Comparison of ENCODE assay signal across 18 cellular contexts in genomic region chr2:55088400-55088799, GRCh38. TPM values are rescaled to one million over a fixed set of nuclear protein-coding genes. Genes with fewer than 3 reads are reported as not detected.
A peak's percentile ranks its signal among the peaks of the same experiment; 100 is the strongest.
DNase-seq lines count a peak whose midpoint lies in the region; ATAC-seq and TF ChIP-seq lines count a peak whose summit lies in the region.
"Had no signal": no experiment of that assay in that cellular context is flagged by ENCODE, and none has a peak within 500 bp of the region (broad histone marks: within the 10 kb centered on the region; RNA-seq: fewer than 3 reads in every experiment).

No MANE protein-coding gene starts in this region.

- peak; percentile 23; the same call in 2 of the 3 replicates for ATAC-seq in SK-N-SH treated with all-trans-retinoic acid at 6 μM for 48 hours
- ATAC-seq: A549 had no signal

- H3K4me3 ChIP-seq in choroid plexus epithelial cell (ENCODE audit: low read depth, low read length) (no peak overlapping the region), fibroblast of the aortic adventitia (ENCODE audit: low read depth, low read length) (no peak overlapping the region)
- H3K4me3 ChIP-seq: A549 had no signal

- TF ChIP-seq CTCF in choroid plexus epithelial cell (conservative IDR thresholded peaks at IDR 0.05; ENCODE audit: low read depth, low read length) = no peak
- no peak for TF ChIP-seq CTCF in fibroblast of the aortic adventitia (IDR thresholded peaks at IDR 0.05; ENCODE audit: insufficient read depth, low read length)

- DNase-seq in EL (peak; percentile 38), choroid plexus epithelial cell (ENCODE audit: low read depth) (peak; percentile 63), fibroblast of the aortic adventitia (ENCODE audit: low read depth) (peak; percentile 78), GM19238 (ENCODE audit: insufficient read length, low spot score) (no peak), SK-N-DZ (ENCODE audit: low spot score) (no peak), NCI-H146 treated with DMSO at 0.1 percent for 48 hours (lab: John Stamatoyannopoulos, UW; ENCODE audit: unreplicated experiment) (no peak)
- DNase-seq in stimulated activated CD4-positive, alpha-beta T cell treated with anti-CD3 and anti-CD28 coated beads, Interleukin-4, amount 100 ng/mL, for 4 hours = no peak
- DNase-seq: DMS79; NCI-H1092 treated with DMSO at 0.1 percent for 48 hours; NCI-H146; NCI-H2029 treated with DMSO at 0.1 percent for 48 hours; NCI-H345; NCI-H524; NCI-H774; NK-92 treated with Interleukin-12 subunit alpha and Interleukin-12 subunit beta, amount 100 ng/mL, for 24 hours; SIG-M5 had no signal

TF ChIP-seq in SK-N-SH treated with all-trans-retinoic acid at 6 μM for 48 hours, 23 proteins besides CTCF, POLR2A, EP300 and RAD21:
- TF ChIP-seq, protein P1, sequence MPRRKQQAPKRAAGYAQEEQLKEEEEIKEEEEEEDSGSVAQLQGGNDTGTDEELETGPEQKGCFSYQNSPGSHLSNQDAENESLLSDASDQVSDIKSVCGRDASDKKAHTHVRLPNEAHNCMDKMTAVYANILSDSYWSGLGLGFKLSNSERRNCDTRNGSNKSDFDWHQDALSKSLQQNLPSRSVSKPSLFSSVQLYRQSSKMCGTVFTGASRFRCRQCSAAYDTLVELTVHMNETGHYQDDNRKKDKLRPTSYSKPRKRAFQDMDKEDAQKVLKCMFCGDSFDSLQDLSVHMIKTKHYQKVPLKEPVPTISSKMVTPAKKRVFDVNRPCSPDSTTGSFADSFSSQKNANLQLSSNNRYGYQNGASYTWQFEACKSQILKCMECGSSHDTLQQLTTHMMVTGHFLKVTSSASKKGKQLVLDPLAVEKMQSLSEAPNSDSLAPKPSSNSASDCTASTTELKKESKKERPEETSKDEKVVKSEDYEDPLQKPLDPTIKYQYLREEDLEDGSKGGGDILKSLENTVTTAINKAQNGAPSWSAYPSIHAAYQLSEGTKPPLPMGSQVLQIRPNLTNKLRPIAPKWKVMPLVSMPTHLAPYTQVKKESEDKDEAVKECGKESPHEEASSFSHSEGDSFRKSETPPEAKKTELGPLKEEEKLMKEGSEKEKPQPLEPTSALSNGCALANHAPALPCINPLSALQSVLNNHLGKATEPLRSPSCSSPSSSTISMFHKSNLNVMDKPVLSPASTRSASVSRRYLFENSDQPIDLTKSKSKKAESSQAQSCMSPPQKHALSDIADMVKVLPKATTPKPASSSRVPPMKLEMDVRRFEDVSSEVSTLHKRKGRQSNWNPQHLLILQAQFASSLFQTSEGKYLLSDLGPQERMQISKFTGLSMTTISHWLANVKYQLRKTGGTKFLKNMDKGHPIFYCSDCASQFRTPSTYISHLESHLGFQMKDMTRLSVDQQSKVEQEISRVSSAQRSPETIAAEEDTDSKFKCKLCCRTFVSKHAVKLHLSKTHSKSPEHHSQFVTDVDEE (CRISPR knock-in tag; IDR thresholded peaks at IDR 0.05) = no peak
- TF ChIP-seq SNAI2 (CRISPR knock-in tag; IDR thresholded peaks at IDR 0.05) = no peak
- TF ChIP-seq TCF4 (CRISPR knock-in tag; IDR thresholded peaks at IDR 0.05; ENCODE audit: borderline replicate concordance) = no peak
- no peak for TF ChIP-seq ARNTL (CRISPR knock-in tag; IDR thresholded peaks at IDR 0.05; ENCODE audit: borderline replicate concordance, low read depth)
- TF ChIP-seq, protein P2, sequence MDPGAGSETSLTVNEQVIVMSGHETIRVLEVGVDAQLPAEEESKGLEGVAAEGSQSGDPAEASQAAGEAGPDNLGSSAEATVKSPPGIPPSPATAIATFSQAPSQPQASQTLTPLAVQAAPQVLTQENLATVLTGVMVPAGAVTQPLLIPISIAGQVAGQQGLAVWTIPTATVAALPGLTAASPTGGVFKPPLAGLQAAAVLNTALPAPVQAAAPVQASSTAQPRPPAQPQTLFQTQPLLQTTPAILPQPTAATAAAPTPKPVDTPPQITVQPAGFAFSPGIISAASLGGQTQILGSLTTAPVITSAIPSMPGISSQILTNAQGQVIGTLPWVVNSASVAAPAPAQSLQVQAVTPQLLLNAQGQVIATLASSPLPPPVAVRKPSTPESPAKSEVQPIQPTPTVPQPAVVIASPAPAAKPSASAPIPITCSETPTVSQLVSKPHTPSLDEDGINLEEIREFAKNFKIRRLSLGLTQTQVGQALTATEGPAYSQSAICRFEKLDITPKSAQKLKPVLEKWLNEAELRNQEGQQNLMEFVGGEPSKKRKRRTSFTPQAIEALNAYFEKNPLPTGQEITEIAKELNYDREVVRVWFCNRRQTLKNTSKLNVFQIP (CRISPR knock-in tag; IDR thresholded peaks at IDR 0.05; ENCODE audit: borderline replicate concordance, low read depth) = no peak

RNA-seq across cellular contexts. Expression of gene RTN4, which starts 38.1 kb away (rescaled TPM):
- total RNA-seq in fibroblast of the aortic adventitia (ENCODE audit: low replicate concordance) = 357 and 1,117 TPM in 2 replicates
- 167 and 176 TPM in 2 replicates for polyA plus RNA-seq in SK-N-DZ (2014; cell fraction: cytosol; rRNA removed)
- 101 and 109 TPM in 2 replicates for polyA plus RNA-seq in SK-N-DZ (2014; cell fraction: nucleus; rRNA removed)

Comparison
In these comparisons a context has a peak if more than half of its experiments do, and no peak if none do; other contexts are left out.
1. DNase-seq: peak in EL (single experiment), choroid plexus epithelial cell (single experiment) and fibroblast of the aortic adventitia (single experiment); none in GM19238 (single experiment), stimulated activated CD4-positive, alpha-beta T cell treated with anti-CD3 and anti-CD28 coated beads, Interleukin-4, amount 100 ng/mL, for 4 hours (0 of 2), SK-N-DZ (single experiment) and NCI-H146 treated with DMSO at 0.1 percent for 48 hours (single experiment).